Comparison of ENCODE assay signal across 8 cellular contexts in the genomic region with DNA sequence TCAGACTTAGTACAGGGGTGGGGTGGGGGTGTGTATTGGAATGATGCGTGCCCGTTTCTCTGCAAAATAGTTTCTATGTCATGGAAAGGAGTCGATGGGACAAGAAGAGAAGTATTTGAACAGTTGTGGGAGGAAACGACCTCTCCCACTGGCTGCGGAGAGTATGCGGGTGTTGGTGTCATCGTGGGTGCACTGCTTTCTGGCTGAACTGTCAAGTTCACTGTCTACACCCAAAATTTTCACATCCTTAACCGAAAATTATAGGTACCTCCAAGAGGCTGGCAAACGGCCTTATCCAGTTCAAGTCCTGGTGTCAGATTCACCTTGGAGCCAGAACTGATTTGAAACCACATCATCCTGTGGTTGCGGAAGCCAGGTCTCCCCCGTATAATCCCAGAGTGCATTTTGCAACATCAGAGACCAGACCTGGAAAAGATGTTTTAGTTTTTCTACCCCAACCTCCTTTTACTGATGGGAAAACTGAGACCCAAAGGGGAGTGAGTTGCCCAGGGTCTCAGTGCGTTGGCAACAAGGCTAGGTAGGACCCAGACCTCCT. TPM values are rescaled to one million over a fixed set of nuclear protein-coding genes. Genes with fewer than 3 reads are reported as not detected.
DNase-seq lines count a peak whose midpoint lies in the region; ATAC-seq and TF ChIP-seq lines count a peak whose summit lies in the region.

No MANE protein-coding gene starts in this region.

- peaks cover 35% of the 10 kb centered on the region for H3K79me2 ChIP-seq in KMS-11 (ENCODE audit: insufficient read depth, low read depth)

- peak overlapping the region; percentile 94; the same call in 1 of the 2 replicates for H3K9ac ChIP-seq in KMS-11
- H3K9ac ChIP-seq in mucosa of rectum (ENCODE audit: low read depth in 1 of 2, low read length in 2 of 2) = peak overlapping the region; percentile 63 to 78

- H3K4me1 ChIP-seq in CD4-positive, CD25-positive, alpha-beta regulatory T cell (ENCODE audit: control insufficient read depth, insufficient read depth, low read length, poor library complexity, severe bottlenecking) = peaks cover 17% of the 10 kb centered on the region
- peaks cover 22% of the 10 kb centered on the region for H3K4me1 ChIP-seq in KMS-11 (ENCODE audit: low read depth, poor library complexity, severe bottlenecking)
- peaks cover 11 to 15% of the 10 kb centered on the region in 2 donors for H3K4me1 ChIP-seq in mucosa of rectum (ENCODE audit: control insufficient read depth in 2 of 2, insufficient read depth in 2 of 2, low read length in 2 of 2)

- peak overlapping the region; percentile 94 for H3K4me3 ChIP-seq in CD4-positive, CD25-positive, alpha-beta regulatory T cell (ENCODE audit: low read depth, low read length)
- H3K4me3 ChIP-seq in KMS-11 (IDR thresholded peaks at IDR 0.05; ENCODE audit: insufficient read depth, low read depth, low read length) (no peak overlapping the region), mucosa of rectum (ENCODE audit: low read length in 2 of 2) (peak overlapping the region; percentile 79 to 89)

- H3K27me3 ChIP-seq in CD4-positive, CD25-positive, alpha-beta regulatory T cell (ENCODE audit: control insufficient read depth, insufficient read depth, low read length) = peaks cover 6% of the 10 kb centered on the region
- H3K27me3 ChIP-seq in KMS-11 (ENCODE audit: insufficient read depth, low read depth) (no peaks in the 10 kb centered on the region), mucosa of rectum (ENCODE audit: control insufficient read depth in 2 of 2, insufficient read depth in 2 of 2, low read length in 2 of 2) (no peaks in the 10 kb centered on the region)

- peaks cover 4 to 37% (median 24%) of the 10 kb centered on the region in 4 donors for H3K4me1 Mint-ChIP-seq in CD4-positive, CD25-positive, alpha-beta regulatory T cell
- H3K4me1 Mint-ChIP-seq in brain = peaks cover 65% of the 10 kb centered on the region

- no peaks in the 10 kb centered on the region for H3K9me3 ChIP-seq in CD4-positive, CD25-positive, alpha-beta regulatory T cell (ENCODE audit: control insufficient read depth in 2 of 2, low read length in 2 of 2)
- H3K9me3 ChIP-seq in mucosa of rectum (ENCODE audit: control insufficient read depth in 2 of 2, low read length in 2 of 2) = no peaks in the 10 kb centered on the region

- peaks cover 15% of the 10 kb centered on the region for H3K36me3 Mint-ChIP-seq in CD4-positive, CD25-positive, alpha-beta regulatory T cell
- H3K36me3 Mint-ChIP-seq in brain = peaks cover 23% of the 10 kb centered on the region

- peak overlapping the region; percentile 96 to 98 (median 98) for H3K27ac Mint-ChIP-seq in CD4-positive, CD25-positive, alpha-beta regulatory T cell
- H3K27ac Mint-ChIP-seq in brain = peak overlapping the region; percentile 97 to 100 (median 100)

- H3K27ac ChIP-seq in CD4-positive, CD25-positive, alpha-beta regulatory T cell (ENCODE audit: insufficient read depth, low read length, poor library complexity, severe bottlenecking) = peak overlapping the region; percentile 86
- peak overlapping the region; percentile 74; the same call in 1 of the 2 replicates for H3K27ac ChIP-seq in KMS-11
- peak overlapping the region; percentile 49 to 59 for H3K27ac ChIP-seq in mucosa of rectum (ENCODE audit: low read depth in 2 of 2, low read length in 2 of 2)

- peak overlapping the region; percentile 89 to 96 (median 92) for H3K4me3 Mint-ChIP-seq in CD4-positive, CD25-positive, alpha-beta regulatory T cell
- H3K4me3 Mint-ChIP-seq in brain = peak overlapping the region; percentile 88 to 100 (median 98)

- peaks cover 18% of the 10 kb centered on the region for H3K27me3 Mint-ChIP-seq in CD4-positive, CD25-positive, alpha-beta regulatory T cell
- H3K27me3 Mint-ChIP-seq in brain = peaks cover 3% of the 10 kb centered on the region

- peak overlapping the region; percentile 58 for H3K4me2 ChIP-seq in KMS-11

- H2AFZ ChIP-seq in KMS-11 (ENCODE audit: low read depth) = peak overlapping the region; percentile 65

- no peaks in the 10 kb centered on the region for H4K20me1 ChIP-seq in KMS-11 (ENCODE audit: insufficient read depth)

- TF ChIP-seq CTCF in KMS-11 (conservative IDR thresholded peaks at IDR 0.05; ENCODE audit: low read depth, low read length) = no peak
- TF ChIP-seq CTCF in brain (conservative IDR thresholded peaks at IDR 0.05) = no peak

- DNase-seq in CD4-positive, CD25-positive, alpha-beta regulatory T cell = no peak
- DNase-seq in activated CD4-positive, CD25-positive, alpha-beta regulatory T cell treated with anti-CD3 and anti-CD28 coated beads, Interleukin-2, amount 50 U/mL, for 72 hours = no peak
- DNase-seq in kidney tubule cell (ENCODE audit: low spot score) (no peak), SK-N-DZ (ENCODE audit: low spot score) (no peak)

- peaks cover 24% of the 10 kb centered on the region for H3K36me3 ChIP-seq in CD4-positive, CD25-positive, alpha-beta regulatory T cell (ENCODE audit: control insufficient read depth, insufficient read depth, low read length)
- H3K36me3 ChIP-seq in KMS-11 (ENCODE audit: insufficient read depth) = peaks cover 4% of the 10 kb centered on the region; the same call in 1 of the 2 replicates
- H3K36me3 ChIP-seq in mucosa of rectum (ENCODE audit: control insufficient read depth in 2 of 2, insufficient read depth in 2 of 2, low read length in 2 of 2) = peaks cover 20 to 23% of the 10 kb centered on the region in 2 donors

- H3K9me3 Mint-ChIP-seq in CD4-positive, CD25-positive, alpha-beta regulatory T cell = no peaks in the 10 kb centered on the region
- H3K9me3 Mint-ChIP-seq in brain = no peaks in the 10 kb centered on the region

- ATAC-seq in CD4-positive, CD25-positive, alpha-beta regulatory T cell (ENCODE audit: low read depth in 2 of 2) = peak; percentile 1 to 6
- no peak for ATAC-seq in HG03354 (IDR thresholded peaks at IDR 0.05; ENCODE audit: poor library complexity, severe bottlenecking, unreplicated experiment)

RNA-seq across cellular contexts. Expression of a gene that starts 0.5 kb away (rescaled TPM):
- 54.6 TPM for total RNA-seq in CD4-positive, CD25-positive, alpha-beta regulatory T cell
- 10 to 100 TPM; 20.5 to 29.5 (median 27.2) TPM for polyA plus RNA-seq in CD4-positive, CD25-positive, alpha-beta regulatory T cell
- polyA plus RNA-seq in brain (ENCODE audit: insufficient read depth, low read depth, low replicate concordance) = 226 TPM
- 201 and 209 TPM in 2 replicates for polyA plus RNA-seq in SK-N-DZ (2014; cell fraction: cytosol; rRNA removed)
- polyA plus RNA-seq in SK-N-DZ (2014; cell fraction: nucleus; rRNA removed) = 119 and 137 TPM in 2 replicates

RNA-seq across cellular contexts. Expression of a gene that starts 2.0 kb away (rescaled TPM):
- not detected for total RNA-seq in CD4-positive, CD25-positive, alpha-beta regulatory T cell
- polyA plus RNA-seq in CD4-positive, CD25-positive, alpha-beta regulatory T cell = not detected
- polyA plus RNA-seq in brain (ENCODE audit: insufficient read depth, low read depth, low replicate concordance) = 0.41 TPM
- 22.0 and 31.4 TPM in 2 replicates for polyA plus RNA-seq in SK-N-DZ (2014; cell fraction: cytosol; rRNA removed)
- polyA plus RNA-seq in SK-N-DZ (2014; cell fraction: nucleus; rRNA removed) = 27.6 and 42.7 TPM in 2 replicates

RNA-seq across cellular contexts. Expression of a gene that starts 11.4 kb away (rescaled TPM):
- 16.3 TPM for total RNA-seq in CD4-positive, CD25-positive, alpha-beta regulatory T cell
- 1 to 10 TPM; 1.5 to 4.5 (median 2.0) TPM for polyA plus RNA-seq in CD4-positive, CD25-positive, alpha-beta regulatory T cell
- 44.0 TPM for polyA plus RNA-seq in brain (ENCODE audit: insufficient read depth, low read depth, low replicate concordance)
- 8.5 and 10.8 TPM in 2 replicates for polyA plus RNA-seq in SK-N-DZ (2014; cell fraction: cytosol; rRNA removed)
- polyA plus RNA-seq in SK-N-DZ (2014; cell fraction: nucleus; rRNA removed) = 17.0 and 19.4 TPM in 2 replicates

RNA-seq across cellular contexts. Expression of a gene that starts 44.8 kb away (rescaled TPM):
- not detected for total RNA-seq in CD4-positive, CD25-positive, alpha-beta regulatory T cell
- polyA plus RNA-seq in CD4-positive, CD25-positive, alpha-beta regulatory T cell = not detected
- polyA plus RNA-seq in brain (ENCODE audit: insufficient read depth, low read depth, low replicate concordance) = not detected
- polyA plus RNA-seq in SK-N-DZ (2014; cell fraction: cytosol; rRNA removed) = not detected in 2 replicates
- polyA plus RNA-seq in SK-N-DZ (2014; cell fraction: nucleus; rRNA removed) = 1.6 TPM in 1 of 2 replicates, not detected in the other

RNA-seq across cellular contexts. Expression of a gene that starts 54.3 kb away (rescaled TPM):
- total RNA-seq in CD4-positive, CD25-positive, alpha-beta regulatory T cell = not detected
- polyA plus RNA-seq in CD4-positive, CD25-positive, alpha-beta regulatory T cell = under 1 TPM in 1 of 4 donors, not detected in 3; 0.13 TPM
- polyA plus RNA-seq in brain (ENCODE audit: insufficient read depth, low read depth, low replicate concordance) = not detected
- 1.4 and 1.9 TPM in 2 replicates for polyA plus RNA-seq in SK-N-DZ (2014; cell fraction: cytosol; rRNA removed)
- 0.57 and 1.5 TPM in 2 replicates for polyA plus RNA-seq in SK-N-DZ (2014; cell fraction: nucleus; rRNA removed)
